ENCODE assay signal across 1 cellular context in genomic region chr19:54426291-54426918, GRCh38.
TF ChIP-seq lines count a peak whose summit lies in the region.

No MANE protein-coding gene starts in this region.

TF ChIP-seq in HEK293, 187 proteins besides CTCF, POLR2A, EP300 and RAD21 (continued from another document):
- TF ChIP-seq ZNF18 (tag by site-specific recombination; IDR thresholded peaks at IDR 0.05) (no peak), ZNF341 (tag by site-specific recombination; IDR thresholded peaks at IDR 0.05; ENCODE audit: low read depth) (peak; percentile 31; the same call in 1 of the 2 replicates), TRIM28 (IDR thresholded peaks at IDR 0.05; ENCODE audit: borderline replicate concordance, low read length) (no peak), PATZ1 (tag by site-specific recombination; IDR thresholded peaks at IDR 0.05) (peak; percentile 38; the same call in 1 of the 2 replicates), ZNF138 (tag by site-specific recombination; IDR thresholded peaks at IDR 0.05; ENCODE audit: borderline replicate concordance) (no peak), GLIS2 (tag by site-specific recombination; IDR thresholded peaks at IDR 0.05) (0 out of 2 replicates have a peak, but pooled peaks have one; percentile 23), ZNF404 (tag by site-specific recombination; IDR thresholded peaks at IDR 0.05) (no peak)
